ENCODE assay signal across 1 cellular context in genomic region chr17:1644493-1645206, GRCh38.
TF ChIP-seq lines count a peak whose summit lies in the region.

No MANE protein-coding gene starts in this region.

TF ChIP-seq in HepG2, 621 proteins besides CTCF, POLR2A, EP300 and RAD21:
- no peak for TF ChIP-seq TAF1 (CRISPR knock-in tag; IDR thresholded peaks at IDR 0.05)
- TF ChIP-seq ZFP90 (CRISPR knock-in tag; IDR thresholded peaks at IDR 0.05; ENCODE audit: borderline replicate concordance), result no peak
- TF ChIP-seq U2AF1 (optimal IDR thresholded peaks at IDR 0.05; ENCODE audit: low read depth, low read length), result no peak
- no peak for TF ChIP-seq ZNF557 (CRISPR knock-in tag; IDR thresholded peaks at IDR 0.05)
- no peak for TF ChIP-seq KDM4B (CRISPR knock-in tag; IDR thresholded peaks at IDR 0.05)
- TF ChIP-seq HMGA1 (CRISPR knock-in tag; conservative IDR thresholded peaks at IDR 0.05), result no peak
- no peak for TF ChIP-seq TCF12 (IDR thresholded peaks at IDR 0.05)
- no peak for TF ChIP-seq TCF12 (CRISPR knock-in tag; IDR thresholded peaks at IDR 0.05)
- TF ChIP-seq RXRA (CRISPR knock-in tag; IDR thresholded peaks at IDR 0.05), result no peak
- TF ChIP-seq MEF2D (CRISPR knock-in tag; IDR thresholded peaks at IDR 0.05), result no peak
- no peak for TF ChIP-seq RFX5 (IDR thresholded peaks at IDR 0.05; ENCODE audit: low read depth, low read length)
- TF ChIP-seq ZC3H4 (CRISPR knock-in tag; IDR thresholded peaks at IDR 0.05; ENCODE audit: borderline replicate concordance), result no peak
- TF ChIP-seq SMARCE1 (IDR thresholded peaks at IDR 0.05; ENCODE audit: borderline replicate concordance), result no peak
- TF ChIP-seq HNF4A (CRISPR knock-in tag; IDR thresholded peaks at IDR 0.05), result no peak
- no peak for TF ChIP-seq TRIM22 (IDR thresholded peaks at IDR 0.05)
- TF ChIP-seq STAT5B (CRISPR knock-in tag; IDR thresholded peaks at IDR 0.05), result no peak
- no peak for TF ChIP-seq PHF8 (CRISPR knock-in tag; IDR thresholded peaks at IDR 0.05)
- TF ChIP-seq ZNF761 (CRISPR knock-in tag; conservative IDR thresholded peaks at IDR 0.05), result no peak
